In genomic region chr15:94930945-94931344, GRCh38 we compare ENCODE assay signal across 19 cellular contexts.
"Had no signal": no experiment of that assay in that cellular context is flagged by ENCODE, and none has a peak within 500 bp of the region (broad histone marks: within the 10 kb centered on the region; RNA-seq: fewer than 3 reads in every experiment).

No MANE protein-coding gene starts in this region.

- ATAC-seq: gastroesophageal sphincter, left cardiac atrium, left ventricle myocardium superior, pancreas, right cardiac atrium had no signal

- FAIRE-seq: pancreas, small intestine had no signal

- H3K27ac ChIP-seq: esophagus muscularis mucosa, gastroesophageal sphincter, pancreas, tibial artery, upper lobe of left lung, uterus had no signal

- H3K27me3 ChIP-seq: esophagus muscularis mucosa, gastroesophageal sphincter, pancreas, tibial artery, upper lobe of left lung, uterus had no signal

- H3K36me3 ChIP-seq: esophagus muscularis mucosa, gastroesophageal sphincter, pancreas, tibial artery, upper lobe of left lung, uterus had no signal

- H3K4me1 ChIP-seq: esophagus muscularis mucosa, gastroesophageal sphincter, pancreas, upper lobe of left lung, uterus had no signal

- H3K9me3 ChIP-seq: esophagus muscularis mucosa, gastroesophageal sphincter, pancreas, tibial artery, uterus had no signal

- DNase-seq: glutamatergic neuron; islet precursor cell; left cardiac atrium; left ventricle myocardium superior; mesendoderm; naive B cell; occipital lobe; pancreas; right cardiac atrium; small intestine; stimulated activated CD4-positive, alpha-beta T cell treated with anti-CD3 and anti-CD28 coated beads, Interleukin-12 subunit alpha, Interleukin-12 subunit beta, amount 100 ng/mL, for 4 hours; stimulated activated CD4-positive, alpha-beta T cell treated with anti-CD3 and anti-CD28 coated beads, Interleukin-2, amount 100 ng/mL, for 48 hours; stimulated activated naive CD4-positive, alpha-beta T cell treated with Interleukin-2 at 50 U/mL for 16 hours; tibial artery; upper lobe of left lung; uterus had no signal

- H3K4me3 ChIP-seq: esophagus muscularis mucosa, gastroesophageal sphincter, lung, pancreas, tibial artery, upper lobe of left lung, uterus had no signal
